Comparison of ENCODE assay signal across 1 cellular context in genomic region chr22:46018859-46019258, GRCh38.
TF ChIP-seq lines count a peak whose summit lies in the region.

No MANE protein-coding gene starts in this region.

TF ChIP-seq in K562, 482 proteins besides CTCF, POLR2A, EP300 and RAD21:
- TF ChIP-seq HNRNPK (IDR thresholded peaks at IDR 0.05; ENCODE audit: low read depth, low read length, poor library complexity, severe bottlenecking) = no peak
